ENCODE assay signal across 8 cellular contexts in genomic region chr19:33430674-33431277, GRCh38. TPM values are rescaled to one million over a fixed set of nuclear protein-coding genes. Genes with fewer than 3 reads are reported as not detected.
DNase-seq lines count a peak whose midpoint lies in the region; ATAC-seq and TF ChIP-seq lines count a peak whose summit lies in the region.

No MANE protein-coding gene starts in this region.

- ATAC-seq in GM19452 (IDR thresholded peaks at IDR 0.05; ENCODE audit: unreplicated experiment) (no peak), GM18502 (IDR thresholded peaks at IDR 0.05; ENCODE audit: poor library complexity, unreplicated experiment) (no peak)

- TF ChIP-seq CTCF in GM12875 (IDR thresholded peaks at IDR 0.05; ENCODE audit: borderline replicate concordance, insufficient read depth, low read depth, low read length) (peak; percentile 88), cardiac muscle cell (IDR thresholded peaks at IDR 0.05; ENCODE audit: low read depth, low read length) (peak; percentile 83)

- H3K27ac Mint-ChIP-seq in activated naive CD8-positive, alpha-beta T cell treated with anti-CD3 and anti-CD28 coated beads for 36 hours, result peak overlapping the region; percentile 37

- H3K36me3 Mint-ChIP-seq in activated naive CD8-positive, alpha-beta T cell treated with anti-CD3 and anti-CD28 coated beads for 36 hours, result no peaks in the 10 kb centered on the region

- H3K36me3 ChIP-seq in cardiac muscle cell, result no peaks in the 10 kb centered on the region

- no peaks in the 10 kb centered on the region for H3K9me3 Mint-ChIP-seq in activated naive CD8-positive, alpha-beta T cell treated with anti-CD3 and anti-CD28 coated beads for 36 hours

- no peak overlapping the region for H3K27ac ChIP-seq in cardiac muscle cell

- DNase-seq in NCI-H1048 (lab: John Stamatoyannopoulos, UW) (peak; percentile 11), SKM-1 (lab: John Stamatoyannopoulos, UW; ENCODE audit: unreplicated experiment) (peak; percentile 65), cardiac muscle cell (ENCODE audit: low read depth in 1 of 2, low spot score in 1 of 2) (peak; percentile 73 to 76), renal cortical epithelial cell (ENCODE audit: low read depth) (peak; percentile 22)
- peak; percentile 53 for DNase-seq in activated naive CD8-positive, alpha-beta T cell treated with anti-CD3 and anti-CD28 coated beads for 36 hours

- H3K4me3 Mint-ChIP-seq in activated naive CD8-positive, alpha-beta T cell treated with anti-CD3 and anti-CD28 coated beads for 36 hours, result no peak overlapping the region

- peaks cover 3% of the 10 kb centered on the region for H3K4me1 ChIP-seq in cardiac muscle cell (ENCODE audit: low read depth)

- H3K4me1 Mint-ChIP-seq in activated naive CD8-positive, alpha-beta T cell treated with anti-CD3 and anti-CD28 coated beads for 36 hours, result peaks cover 5% of the 10 kb centered on the region

- H3K27me3 Mint-ChIP-seq in activated naive CD8-positive, alpha-beta T cell treated with anti-CD3 and anti-CD28 coated beads for 36 hours, result no peaks in the 10 kb centered on the region

- H3K4me3 ChIP-seq in GM12875 (ENCODE audit: low read depth, low read length), result no peak overlapping the region
- no peak overlapping the region for H3K4me3 ChIP-seq in cardiac muscle cell

- H3K9me3 ChIP-seq in cardiac muscle cell (ENCODE audit: low read depth), result no peaks in the 10 kb centered on the region

- H3K27me3 ChIP-seq in cardiac muscle cell, result no peaks in the 10 kb centered on the region

RNA-seq across cellular contexts. Expression of gene CEBPG, which starts 57.3 kb away (rescaled TPM):
- total RNA-seq in activated naive CD8-positive, alpha-beta T cell treated with anti-CD3 and anti-CD28 coated beads for 36 hours, result 10 to 100 TPM; 30.1 to 30.9 TPM
- total RNA-seq in cardiac muscle cell (21.1 and 22.3 TPM in 2 replicates), renal cortical epithelial cell (28.0 and 28.4 TPM in 2 replicates)
- polyA plus RNA-seq in cardiac muscle cell, result 17.4 and 22.9 TPM in 2 replicates

Comparison
In these comparisons a context has a peak if more than half of its experiments do, and no peak if none do; other contexts are left out.
1. DNase-seq: peak in every context shown above with its lines; median percentile 74 in cardiac muscle cell; 65 in SKM-1; 53 in activated naive CD8-positive, alpha-beta T cell treated with anti-CD3 and anti-CD28 coated beads for 36 hours; 22 in renal cortical epithelial cell; 11 in NCI-H1048.